ENCODE assay signal across 8 cellular contexts in the genomic region with DNA sequence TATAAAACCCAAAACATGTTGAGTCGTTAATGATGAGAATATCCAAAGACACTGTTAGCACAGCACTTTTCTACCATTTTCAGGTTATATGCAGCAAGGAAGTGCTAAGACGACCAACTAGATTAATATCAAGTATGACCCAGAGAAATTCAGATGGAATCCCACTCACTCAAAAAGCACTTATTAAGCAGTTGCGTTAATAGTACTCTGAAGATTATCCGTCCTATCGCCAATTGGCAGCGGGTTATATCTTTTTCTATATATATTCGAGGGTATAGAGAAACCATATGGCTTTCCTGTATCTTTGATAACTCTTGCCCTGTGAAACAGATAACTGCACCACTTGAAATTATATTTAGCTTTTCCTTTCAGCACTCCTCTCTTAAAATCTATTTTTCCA. TPM values are rescaled to one million over a fixed set of nuclear protein-coding genes. Genes with fewer than 3 reads are reported as not detected.
A peak's percentile ranks its signal among the peaks of the same experiment; 100 is the strongest.
DNase-seq lines count a peak whose midpoint lies in the region; TF ChIP-seq lines count a peak whose summit lies in the region.

No MANE protein-coding gene starts in this region.

- no peaks in the 10 kb centered on the region for H3K9me3 ChIP-seq in suprapubic skin

- intact Hi-C loops in activated CD4-positive, alpha-beta T cell treated with anti-CD3 and anti-CD28 coated beads, Interleukin-2, amount 10 ng/mL, durations not matched to agents 24 days and 14 days (cut with micrococcal nuclease), result loop anchor here (5.0 to 10.0 kb wide), 4 partner anchors 41 to 709 kb away; partner anchors contain the start of genes EVI2B and NSRP1
- intact Hi-C loops in activated T-helper 1 cell treated with anti-CD3 and anti-CD28 coated beads, Interleukin-12 subunit alpha, Interleukin-12 subunit beta, Interleukin-2, Interleukin-4 antibody, amounts not matched to agents 30 ng/mL and 10 ng/mL and 1 ng/mL, durations not matched to agents 14 hours and 24 hours and 36 hours (cut with micrococcal nuclease), result loop anchor here (5.0 to 10.0 kb wide), 4 partner anchors 91 to 709 kb away; partner anchors contain the start of genes CPD, GOSR1 and NSRP1

- no peaks in the 10 kb centered on the region for H3K27me3 Mint-ChIP-seq in activated CD4-positive, alpha-beta T cell treated with anti-CD3 and anti-CD28 coated beads, Interleukin-2, amount 10 ng/mL, durations not matched to agents 24 days and 14 days
- no peaks in the 10 kb centered on the region for H3K27me3 Mint-ChIP-seq in activated T-helper 1 cell treated with anti-CD3 and anti-CD28 coated beads, Interleukin-12 subunit alpha, Interleukin-12 subunit beta, Interleukin-2, Interleukin-4 antibody, amounts not matched to agents 30 ng/mL and 10 ng/mL and 1 ng/mL, durations not matched to agents 14 hours and 24 hours and 36 hours (ENCODE audit: insufficient read depth)
- H3K27me3 Mint-ChIP-seq in immature natural killer cell (ENCODE audit: low read depth in 3 of 3), result peaks cover 0 to 4% (median 2%) of the 10 kb centered on the region in 3 donors

- H3K36me3 ChIP-seq in suprapubic skin, result no peaks in the 10 kb centered on the region

- no peak for DNase-seq in activated CD4-positive, alpha-beta T cell treated with anti-CD3 and anti-CD28 coated beads, Interleukin-2, amount 10 ng/mL, durations not matched to agents 24 days and 14 days
- DNase-seq in activated CD4-positive, alpha-beta T cell treated with anti-CD3 and anti-CD28 coated beads, Interleukin-2, amount 50 U/mL, for 4 hours, result no peak
- DNase-seq in activated T-helper 1 cell treated with anti-CD3 and anti-CD28 coated beads, Interleukin-12 subunit alpha, Interleukin-12 subunit beta, Interleukin-2, Interleukin-4 antibody, amounts not matched to agents 30 ng/mL and 10 ng/mL and 1 ng/mL, durations not matched to agents 14 hours and 24 hours and 36 hours (ENCODE audit: low spot score), result no peak
- DNase-seq in immature natural killer cell, result no peak
- DNase-seq in suprapubic skin (ENCODE audit: low spot score in 2 of 2), result no peak
- no peak for DNase-seq in effector CD4-positive, alpha-beta T cell
- DNase-seq in SKM-1 (lab: John Stamatoyannopoulos, UW; ENCODE audit: unreplicated experiment), result no peak
- DNase-seq in cerebellum (ENCODE audit: low spot score), result no peak

- H3K4me3 Mint-ChIP-seq in activated CD4-positive, alpha-beta T cell treated with anti-CD3 and anti-CD28 coated beads, Interleukin-2, amount 10 ng/mL, durations not matched to agents 24 days and 14 days, result peak overlapping the region; percentile 94
- peak overlapping the region; percentile 100 for H3K4me3 Mint-ChIP-seq in activated T-helper 1 cell treated with anti-CD3 and anti-CD28 coated beads, Interleukin-12 subunit alpha, Interleukin-12 subunit beta, Interleukin-2, Interleukin-4 antibody, amounts not matched to agents 30 ng/mL and 10 ng/mL and 1 ng/mL, durations not matched to agents 14 hours and 24 hours and 36 hours
- peak overlapping the region; percentile 90 to 96 (median 93) for H3K4me3 Mint-ChIP-seq in immature natural killer cell

- no peak for TF ChIP-seq EP300 in suprapubic skin (IDR thresholded peaks at IDR 0.05)

- peak overlapping the region; percentile 95 for H3K27ac Mint-ChIP-seq in activated CD4-positive, alpha-beta T cell treated with anti-CD3 and anti-CD28 coated beads, Interleukin-2, amount 10 ng/mL, durations not matched to agents 24 days and 14 days
- peak overlapping the region; percentile 89 for H3K27ac Mint-ChIP-seq in activated T-helper 1 cell treated with anti-CD3 and anti-CD28 coated beads, Interleukin-12 subunit alpha, Interleukin-12 subunit beta, Interleukin-2, Interleukin-4 antibody, amounts not matched to agents 30 ng/mL and 10 ng/mL and 1 ng/mL, durations not matched to agents 14 hours and 24 hours and 36 hours
- peak overlapping the region; percentile 83 to 94 (median 90) for H3K27ac Mint-ChIP-seq in immature natural killer cell

- H3K4me1 Mint-ChIP-seq in activated CD4-positive, alpha-beta T cell treated with anti-CD3 and anti-CD28 coated beads, Interleukin-2, amount 10 ng/mL, durations not matched to agents 24 days and 14 days, result peaks cover 42% of the 10 kb centered on the region
- H3K4me1 Mint-ChIP-seq in activated T-helper 1 cell treated with anti-CD3 and anti-CD28 coated beads, Interleukin-12 subunit alpha, Interleukin-12 subunit beta, Interleukin-2, Interleukin-4 antibody, amounts not matched to agents 30 ng/mL and 10 ng/mL and 1 ng/mL, durations not matched to agents 14 hours and 24 hours and 36 hours (ENCODE audit: low read depth), result peaks cover 41% of the 10 kb centered on the region
- H3K4me1 Mint-ChIP-seq in immature natural killer cell, result peaks cover 54 to 56% of the 10 kb centered on the region in 2 donors

- no peaks in the 10 kb centered on the region for H3K27me3 ChIP-seq in suprapubic skin

- peaks cover 39% of the 10 kb centered on the region for H3K4me1 ChIP-seq in suprapubic skin

- peak overlapping the region; percentile 95 for H3K4me3 ChIP-seq in suprapubic skin

- H3K27ac ChIP-seq in suprapubic skin, result peak overlapping the region; percentile 87

- H3K36me3 Mint-ChIP-seq in activated CD4-positive, alpha-beta T cell treated with anti-CD3 and anti-CD28 coated beads, Interleukin-2, amount 10 ng/mL, durations not matched to agents 24 days and 14 days (ENCODE audit: low read depth), result peaks cover 18% of the 10 kb centered on the region
- peaks cover 15% of the 10 kb centered on the region for H3K36me3 Mint-ChIP-seq in activated T-helper 1 cell treated with anti-CD3 and anti-CD28 coated beads, Interleukin-12 subunit alpha, Interleukin-12 subunit beta, Interleukin-2, Interleukin-4 antibody, amounts not matched to agents 30 ng/mL and 10 ng/mL and 1 ng/mL, durations not matched to agents 14 hours and 24 hours and 36 hours (ENCODE audit: low read depth)
- peaks cover 0 to 4% (median 0%) of the 10 kb centered on the region in 3 donors for H3K36me3 Mint-ChIP-seq in immature natural killer cell

- no peak for TF ChIP-seq CTCF in suprapubic skin (IDR thresholded peaks at IDR 0.05)

- H3K9me3 Mint-ChIP-seq in activated CD4-positive, alpha-beta T cell treated with anti-CD3 and anti-CD28 coated beads, Interleukin-2, amount 10 ng/mL, durations not matched to agents 24 days and 14 days, result no peaks in the 10 kb centered on the region
- H3K9me3 Mint-ChIP-seq in activated T-helper 1 cell treated with anti-CD3 and anti-CD28 coated beads, Interleukin-12 subunit alpha, Interleukin-12 subunit beta, Interleukin-2, Interleukin-4 antibody, amounts not matched to agents 30 ng/mL and 10 ng/mL and 1 ng/mL, durations not matched to agents 14 hours and 24 hours and 36 hours, result no peaks in the 10 kb centered on the region
- no peaks in the 10 kb centered on the region for H3K9me3 Mint-ChIP-seq in immature natural killer cell

- TF ChIP-seq POLR2A in suprapubic skin (IDR thresholded peaks at IDR 0.05), result no peak

- WGBS in suprapubic skin, result 40% methylated on average over 7 of the region's 7 CpGs

RNA-seq across cellular contexts. Expression of gene CRLF3, which starts 1.1 kb away (rescaled TPM):
- 43.2 and 46.4 TPM in 2 replicates for total RNA-seq in activated CD4-positive, alpha-beta T cell treated with anti-CD3 and anti-CD28 coated beads, Interleukin-2, amount 10 ng/mL, durations not matched to agents 24 days and 14 days
- 45.6 and 49.5 TPM in 2 replicates for total RNA-seq in activated T-helper 1 cell treated with anti-CD3 and anti-CD28 coated beads, Interleukin-12 subunit alpha, Interleukin-12 subunit beta, Interleukin-2, Interleukin-4 antibody, amounts not matched to agents 30 ng/mL and 10 ng/mL and 1 ng/mL, durations not matched to agents 14 hours and 24 hours and 36 hours
- polyA plus RNA-seq in immature natural killer cell, result 10 to 100 TPM; 85.8 to 98.7 (median 97.8) TPM
- total RNA-seq in suprapubic skin (10 to 100 TPM; 16.1 to 24.1 (median 19.2) TPM), cerebellum (10.4 TPM)

RNA-seq across cellular contexts. Expression of gene ATAD5, which starts 8.3 kb away (rescaled TPM):
- 30.2 and 31.5 TPM in 2 replicates for total RNA-seq in activated CD4-positive, alpha-beta T cell treated with anti-CD3 and anti-CD28 coated beads, Interleukin-2, amount 10 ng/mL, durations not matched to agents 24 days and 14 days
- 26.2 and 28.7 TPM in 2 replicates for total RNA-seq in activated T-helper 1 cell treated with anti-CD3 and anti-CD28 coated beads, Interleukin-12 subunit alpha, Interleukin-12 subunit beta, Interleukin-2, Interleukin-4 antibody, amounts not matched to agents 30 ng/mL and 10 ng/mL and 1 ng/mL, durations not matched to agents 14 hours and 24 hours and 36 hours
- 1 to 10 TPM; 1.7 to 2.5 (median 1.8) TPM for polyA plus RNA-seq in immature natural killer cell
- 1 to 10 TPM; 1.3 to 4.0 (median 2.3) TPM for total RNA-seq in suprapubic skin
- 11.2 TPM for total RNA-seq in cerebellum
